Comparison of ENCODE assay signal across 8 cellular contexts in genomic region chr12:51217133-51217967, GRCh38. TPM values are rescaled to one million over a fixed set of nuclear protein-coding genes. Genes with fewer than 3 reads are reported as not detected.
DNase-seq lines count a peak whose midpoint lies in the region; ATAC-seq and TF ChIP-seq lines count a peak whose summit lies in the region.

No MANE protein-coding gene starts in this region.

- H3K27me3 ChIP-seq in left ventricle myocardium inferior (ENCODE audit: low read depth) (no peaks in the 10 kb centered on the region), prostate gland (replicated peaks; ENCODE audit: insufficient read depth) (no peaks in the 10 kb centered on the region)

- H3K27ac ChIP-seq in left ventricle myocardium inferior (replicated peaks) (peak overlapping the region; percentile 96), prostate gland (peak overlapping the region; percentile 95 to 96)

- H3K36me3 ChIP-seq in left ventricle myocardium inferior (no peaks in the 10 kb centered on the region), prostate gland (no peaks in the 10 kb centered on the region)

- WGBS in prostate gland, result under 1% methylated on average over 59 of the region's 81 CpGs

- peak overlapping the region; percentile 91 for H3K4me3 ChIP-seq in left ventricle myocardium inferior
- H3K4me3 ChIP-seq in prostate gland, result peak overlapping the region; percentile 91 to 92

- H3K9me3 ChIP-seq in left ventricle myocardium inferior (replicated peaks), result no peaks in the 10 kb centered on the region
- no peaks in the 10 kb centered on the region for H3K9me3 ChIP-seq in prostate gland

- peak; percentile 30 to 56 for DNase-seq in NCI-H2081 (lab: John Stamatoyannopoulos, UW)
- no peak for DNase-seq in NCI-H2081 treated with DMSO at 0.1 percent for 48 hours (lab: John Stamatoyannopoulos, UW)
- DNase-seq in SW480 (ENCODE audit: low spot score), result peak; percentile 28
- peak; percentile 13 for DNase-seq in amniotic epithelial cell (ENCODE audit: low read depth)
- DNase-seq in left ventricle myocardium inferior, result peak; percentile 62
- DNase-seq in prostate gland (ENCODE audit: low spot score), result peak; percentile 48
- no peak for DNase-seq in SKM-1 (lab: John Stamatoyannopoulos, UW; ENCODE audit: unreplicated experiment)

- H3K4me1 ChIP-seq in left ventricle myocardium inferior (peaks cover 31% of the 10 kb centered on the region), prostate gland (replicated peaks) (peaks cover 5% of the 10 kb centered on the region)

- peak; percentile 54 for ATAC-seq in HG03095 (IDR thresholded peaks at IDR 0.05; ENCODE audit: unreplicated experiment)

- intact Hi-C loops in left ventricle myocardium inferior (cut with micrococcal nuclease), result no loop called here
- intact Hi-C loops in prostate gland (cut with DNase I), result loop anchor here (5.0 to 10.0 kb wide), 2 partner anchors 135 to 173 kb away; partner anchors contain the start of genes CSRNP2 and LETMD1

- TF ChIP-seq CTCF in left ventricle myocardium inferior (IDR thresholded peaks at IDR 0.05; ENCODE audit: borderline replicate concordance), result peak; percentile 44
- TF ChIP-seq CTCF in prostate gland (IDR thresholded peaks at IDR 0.05), result peak in 2 of 4 experiments; percentile 32 to 36

- TF ChIP-seq POLR2A in prostate gland (IDR thresholded peaks at IDR 0.05), result no peak

RNA-seq across cellular contexts. Expression of gene POU6F1, which starts 0.5 kb away (rescaled TPM):
- total RNA-seq in left ventricle myocardium inferior, result 9.9 TPM
- total RNA-seq in prostate gland, result 10 to 100 TPM; 13.5 to 17.2 TPM

RNA-seq across cellular contexts. Expression of gene DAZAP2, which starts 21.3 kb away (rescaled TPM):
- total RNA-seq in left ventricle myocardium inferior (179 TPM), prostate gland (100 to 1,000 TPM; 299 to 374 TPM)

RNA-seq across cellular contexts. Expression of gene TFCP2, which starts 44.4 kb away (rescaled TPM):
- 22.8 TPM for total RNA-seq in left ventricle myocardium inferior
- total RNA-seq in prostate gland, result 10 to 100 TPM; 11.5 to 21.0 TPM

RNA-seq across cellular contexts. Expression of gene SMAGP, which starts 52.9 kb away (rescaled TPM):
- total RNA-seq in left ventricle myocardium inferior, result 3.3 TPM
- total RNA-seq in prostate gland, result 10 to 100 TPM; 10.7 to 15.4 TPM

Comparison
In these comparisons a context has a peak if more than half of its experiments do, and no peak if none do; other contexts are left out.
1. DNase-seq: peak in NCI-H2081 (2 of 2), SW480 (single experiment), amniotic epithelial cell (single experiment), left ventricle myocardium inferior (single experiment) and prostate gland (single experiment); none in NCI-H2081 treated with DMSO at 0.1 percent for 48 hours (single experiment) and SKM-1 (single experiment).